1 cellular context compared by ENCODE assay signal in genomic region chr4:187618701-187619278, GRCh38.
TF ChIP-seq lines count a peak whose summit lies in the region.

No MANE protein-coding gene starts in this region.

TF ChIP-seq in HCT116, 20 proteins besides CTCF, POLR2A, EP300 and RAD21 (continued from another document):
- TF ChIP-seq ZNF274 (IDR thresholded peaks at IDR 0.05; ENCODE audit: low read depth, low read length) (no peak), JUND (IDR thresholded peaks at IDR 0.05) (no peak), ATF3 (IDR thresholded peaks at IDR 0.05) (no peak), ZBTB33 (IDR thresholded peaks at IDR 0.05; ENCODE audit: extremely low read depth, insufficient replicate concordance, low read length) (no peak), EZH2phosphoT487 (IDR thresholded peaks at IDR 0.05; ENCODE audit: borderline replicate concordance) (no peak), FOSL1 (IDR thresholded peaks at IDR 0.05; ENCODE audit: low read depth) (no peak), EZH2 (IDR thresholded peaks at IDR 0.05) (no peak), CEBPB (IDR thresholded peaks at IDR 0.05; ENCODE audit: low read depth) (no peak), ZFX (IDR thresholded peaks at IDR 0.05) (no peak)
TF ChIP-seq in HCT116: peak in this region for 0.
